ENCODE assay signal across 3 cellular contexts in the genomic region with DNA sequence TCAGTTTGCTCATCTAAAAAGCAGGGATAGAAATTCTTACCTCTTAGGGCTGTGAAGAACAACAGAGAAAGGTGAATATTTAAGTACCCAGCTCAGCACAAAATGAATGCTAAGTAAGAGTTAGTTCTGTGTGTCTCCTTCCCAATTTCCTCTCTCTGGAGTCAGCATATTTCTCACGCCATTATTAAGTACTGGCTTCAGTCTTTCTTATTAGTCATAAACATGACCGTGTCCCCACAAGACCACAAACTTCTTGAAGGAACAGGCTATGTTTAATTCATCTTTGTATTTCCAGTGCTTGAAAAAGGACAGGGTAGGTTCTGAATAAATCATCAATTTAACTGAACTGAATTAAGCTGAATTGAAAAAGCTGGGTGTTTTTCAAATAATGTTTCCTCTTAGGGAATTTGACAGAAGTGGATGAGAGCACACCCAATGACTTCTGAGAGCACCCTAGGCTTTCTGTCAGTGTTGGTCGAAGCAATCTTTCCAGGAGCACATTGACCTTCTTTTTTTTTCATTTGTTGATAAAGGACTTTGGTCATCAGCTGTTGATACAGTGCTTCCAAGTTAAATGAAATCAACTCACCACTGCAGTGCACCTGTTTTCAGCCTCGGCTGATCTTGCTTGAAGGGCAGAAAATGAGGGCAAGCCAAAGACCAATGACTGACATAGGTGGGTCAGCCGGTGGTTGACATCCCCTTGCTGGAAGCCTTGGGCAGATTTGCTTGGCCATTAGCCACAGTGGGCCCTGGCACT.
A peak's percentile ranks its signal among the peaks of the same experiment; 100 is the strongest.
TF ChIP-seq lines count a peak whose summit lies in the region.

No MANE protein-coding gene starts in this region.

TF ChIP-seq in liver, 16 proteins besides CTCF, POLR2A, EP300 and RAD21:
- TF ChIP-seq, protein P1, sequence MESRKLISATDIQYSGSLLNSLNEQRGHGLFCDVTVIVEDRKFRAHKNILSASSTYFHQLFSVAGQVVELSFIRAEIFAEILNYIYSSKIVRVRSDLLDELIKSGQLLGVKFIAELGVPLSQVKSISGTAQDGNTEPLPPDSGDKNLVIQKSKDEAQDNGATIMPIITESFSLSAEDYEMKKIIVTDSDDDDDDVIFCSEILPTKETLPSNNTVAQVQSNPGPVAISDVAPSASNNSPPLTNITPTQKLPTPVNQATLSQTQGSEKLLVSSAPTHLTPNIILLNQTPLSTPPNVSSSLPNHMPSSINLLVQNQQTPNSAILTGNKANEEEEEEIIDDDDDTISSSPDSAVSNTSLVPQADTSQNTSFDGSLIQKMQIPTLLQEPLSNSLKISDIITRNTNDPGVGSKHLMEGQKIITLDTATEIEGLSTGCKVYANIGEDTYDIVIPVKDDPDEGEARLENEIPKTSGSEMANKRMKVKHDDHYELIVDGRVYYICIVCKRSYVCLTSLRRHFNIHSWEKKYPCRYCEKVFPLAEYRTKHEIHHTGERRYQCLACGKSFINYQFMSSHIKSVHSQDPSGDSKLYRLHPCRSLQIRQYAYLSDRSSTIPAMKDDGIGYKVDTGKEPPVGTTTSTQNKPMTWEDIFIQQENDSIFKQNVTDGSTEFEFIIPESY (IDR thresholded peaks at IDR 0.05): no peak
- TF ChIP-seq YY1 (IDR thresholded peaks at IDR 0.05) (no peak), HNF4G (IDR thresholded peaks at IDR 0.05) (peak; percentile 73), FOXA2 (IDR thresholded peaks at IDR 0.05) (peak; percentile 66), RXRA (IDR thresholded peaks at IDR 0.05) (peak; percentile 51 to 59), EGR1 (IDR thresholded peaks at IDR 0.05; ENCODE audit: low read depth in 2 of 2) (no peak), NR2F2 (IDR thresholded peaks at IDR 0.05) (no peak), HNF4A (conservative IDR thresholded peaks at IDR 0.05) (peak; percentile 87 to 88), SP1 (IDR thresholded peaks at IDR 0.05) (peak; percentile 45), FOXA1 (IDR thresholded peaks at IDR 0.05) (peak; percentile 62), TAF1 (conservative IDR thresholded peaks at IDR 0.05) (no peak), JUND (IDR thresholded peaks at IDR 0.05) (no peak), GABPA (IDR thresholded peaks at IDR 0.05 in 1 of 2, conservative IDR thresholded peaks at IDR 0.05 in 1 of 2) (no peak)
- TF ChIP-seq, protein P2, sequence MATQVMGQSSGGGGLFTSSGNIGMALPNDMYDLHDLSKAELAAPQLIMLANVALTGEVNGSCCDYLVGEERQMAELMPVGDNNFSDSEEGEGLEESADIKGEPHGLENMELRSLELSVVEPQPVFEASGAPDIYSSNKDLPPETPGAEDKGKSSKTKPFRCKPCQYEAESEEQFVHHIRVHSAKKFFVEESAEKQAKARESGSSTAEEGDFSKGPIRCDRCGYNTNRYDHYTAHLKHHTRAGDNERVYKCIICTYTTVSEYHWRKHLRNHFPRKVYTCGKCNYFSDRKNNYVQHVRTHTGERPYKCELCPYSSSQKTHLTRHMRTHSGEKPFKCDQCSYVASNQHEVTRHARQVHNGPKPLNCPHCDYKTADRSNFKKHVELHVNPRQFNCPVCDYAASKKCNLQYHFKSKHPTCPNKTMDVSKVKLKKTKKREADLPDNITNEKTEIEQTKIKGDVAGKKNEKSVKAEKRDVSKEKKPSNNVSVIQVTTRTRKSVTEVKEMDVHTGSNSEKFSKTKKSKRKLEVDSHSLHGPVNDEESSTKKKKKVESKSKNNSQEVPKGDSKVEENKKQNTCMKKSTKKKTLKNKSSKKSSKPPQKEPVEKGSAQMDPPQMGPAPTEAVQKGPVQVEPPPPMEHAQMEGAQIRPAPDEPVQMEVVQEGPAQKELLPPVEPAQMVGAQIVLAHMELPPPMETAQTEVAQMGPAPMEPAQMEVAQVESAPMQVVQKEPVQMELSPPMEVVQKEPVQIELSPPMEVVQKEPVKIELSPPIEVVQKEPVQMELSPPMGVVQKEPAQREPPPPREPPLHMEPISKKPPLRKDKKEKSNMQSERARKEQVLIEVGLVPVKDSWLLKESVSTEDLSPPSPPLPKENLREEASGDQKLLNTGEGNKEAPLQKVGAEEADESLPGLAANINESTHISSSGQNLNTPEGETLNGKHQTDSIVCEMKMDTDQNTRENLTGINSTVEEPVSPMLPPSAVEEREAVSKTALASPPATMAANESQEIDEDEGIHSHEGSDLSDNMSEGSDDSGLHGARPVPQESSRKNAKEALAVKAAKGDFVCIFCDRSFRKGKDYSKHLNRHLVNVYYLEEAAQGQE (IDR thresholded peaks at IDR 0.05): no peak
- TF ChIP-seq, protein P3, sequence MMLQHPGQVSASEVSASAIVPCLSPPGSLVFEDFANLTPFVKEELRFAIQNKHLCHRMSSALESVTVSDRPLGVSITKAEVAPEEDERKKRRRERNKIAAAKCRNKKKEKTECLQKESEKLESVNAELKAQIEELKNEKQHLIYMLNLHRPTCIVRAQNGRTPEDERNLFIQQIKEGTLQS (IDR thresholded peaks at IDR 0.05): no peak
- TF ChIP-seq, protein P4, sequence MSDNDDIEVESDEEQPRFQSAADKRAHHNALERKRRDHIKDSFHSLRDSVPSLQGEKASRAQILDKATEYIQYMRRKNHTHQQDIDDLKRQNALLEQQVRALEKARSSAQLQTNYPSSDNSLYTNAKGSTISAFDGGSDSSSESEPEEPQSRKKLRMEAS (IDR thresholded peaks at IDR 0.05): peak; percentile 45

TF ChIP-seq in HepG2, 621 proteins besides CTCF, POLR2A, EP300 and RAD21:
- TF ChIP-seq, protein P5, sequence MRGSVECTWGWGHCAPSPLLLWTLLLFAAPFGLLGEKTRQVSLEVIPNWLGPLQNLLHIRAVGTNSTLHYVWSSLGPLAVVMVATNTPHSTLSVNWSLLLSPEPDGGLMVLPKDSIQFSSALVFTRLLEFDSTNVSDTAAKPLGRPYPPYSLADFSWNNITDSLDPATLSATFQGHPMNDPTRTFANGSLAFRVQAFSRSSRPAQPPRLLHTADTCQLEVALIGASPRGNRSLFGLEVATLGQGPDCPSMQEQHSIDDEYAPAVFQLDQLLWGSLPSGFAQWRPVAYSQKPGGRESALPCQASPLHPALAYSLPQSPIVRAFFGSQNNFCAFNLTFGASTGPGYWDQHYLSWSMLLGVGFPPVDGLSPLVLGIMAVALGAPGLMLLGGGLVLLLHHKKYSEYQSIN (CRISPR knock-in tag; IDR thresholded peaks at IDR 0.05; ENCODE audit: borderline replicate concordance): no peak
- no peak for TF ChIP-seq NPAS2 (CRISPR knock-in tag; IDR thresholded peaks at IDR 0.05; ENCODE audit: borderline replicate concordance)
- TF ChIP-seq, protein P6, sequence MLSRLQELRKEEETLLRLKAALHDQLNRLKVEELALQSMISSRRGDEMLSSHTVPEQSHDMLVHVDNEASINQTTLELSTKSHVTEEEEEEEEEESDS (CRISPR knock-in tag; IDR thresholded peaks at IDR 0.05; ENCODE audit: borderline replicate concordance): no peak
- TF ChIP-seq ETV6 (CRISPR knock-in tag; conservative IDR thresholded peaks at IDR 0.05): no peak
- TF ChIP-seq HCFC1 (IDR thresholded peaks at IDR 0.05; ENCODE audit: low read depth, low read length): no peak
- TF ChIP-seq, protein P4 (IDR thresholded peaks at IDR 0.05): no peak
- TF ChIP-seq SP5 (CRISPR knock-in tag; IDR thresholded peaks at IDR 0.05; ENCODE audit: borderline replicate concordance, low read depth): no peak
- no peak for TF ChIP-seq KAT8 (CRISPR knock-in tag; IDR thresholded peaks at IDR 0.05)
- TF ChIP-seq, protein P7, sequence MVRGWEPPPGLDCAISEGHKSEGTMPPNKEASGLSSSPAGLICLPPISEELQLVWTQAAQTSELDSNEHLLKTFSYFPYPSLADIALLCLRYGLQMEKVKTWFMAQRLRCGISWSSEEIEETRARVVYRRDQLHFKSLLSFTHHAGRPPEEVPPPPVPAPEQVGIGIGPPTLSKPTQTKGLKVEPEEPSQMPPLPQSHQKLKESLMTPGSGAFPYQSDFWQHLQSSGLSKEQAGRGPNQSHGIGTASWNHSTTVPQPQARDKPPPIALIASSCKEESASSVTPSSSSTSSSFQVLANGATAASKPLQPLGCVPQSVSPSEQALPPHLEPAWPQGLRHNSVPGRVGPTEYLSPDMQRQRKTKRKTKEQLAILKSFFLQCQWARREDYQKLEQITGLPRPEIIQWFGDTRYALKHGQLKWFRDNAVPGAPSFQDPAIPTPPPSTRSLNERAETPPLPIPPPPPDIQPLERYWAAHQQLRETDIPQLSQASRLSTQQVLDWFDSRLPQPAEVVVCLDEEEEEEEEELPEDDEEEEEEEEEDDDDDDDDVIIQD (CRISPR knock-in tag; IDR thresholded peaks at IDR 0.05; ENCODE audit: low read depth): no peak
- no peak for TF ChIP-seq ISL2 (CRISPR knock-in tag; IDR thresholded peaks at IDR 0.05)
- no peak for TF ChIP-seq ZNF350 (CRISPR knock-in tag; IDR thresholded peaks at IDR 0.05; ENCODE audit: borderline replicate concordance, low read depth)
- no peak for TF ChIP-seq ZFP90 (CRISPR knock-in tag; IDR thresholded peaks at IDR 0.05; ENCODE audit: borderline replicate concordance)
- no peak for TF ChIP-seq CREM (IDR thresholded peaks at IDR 0.05)
- no peak for TF ChIP-seq CREM (CRISPR knock-in tag; IDR thresholded peaks at IDR 0.05)
- no peak for TF ChIP-seq STAT5B (CRISPR knock-in tag; IDR thresholded peaks at IDR 0.05)

TF ChIP-seq in GM23338, 12 proteins besides CTCF, POLR2A, EP300 and RAD21 (continues in another document):
- no peak for TF ChIP-seq POLR2AphosphoS5 (IDR thresholded peaks at IDR 0.05; ENCODE audit: low read depth)
- TF ChIP-seq CREB1 (CRISPR knock-in tag; IDR thresholded peaks at IDR 0.05; ENCODE audit: low read depth): no peak
- TF ChIP-seq EZH2phosphoT487 (IDR thresholded peaks at IDR 0.05; ENCODE audit: unreplicated experiment): no peak
- TF ChIP-seq, protein P2 (IDR thresholded peaks at IDR 0.05; ENCODE audit: unreplicated experiment): no peak
- TF ChIP-seq NANOG (IDR thresholded peaks at IDR 0.05; ENCODE audit: borderline replicate concordance): no peak
- TF ChIP-seq JUNB (IDR thresholded peaks at IDR 0.05; ENCODE audit: unreplicated experiment): no peak
- TF ChIP-seq ZNF331 (CRISPR knock-in tag; IDR thresholded peaks at IDR 0.05; ENCODE audit: low read depth): no peak
- no peak for TF ChIP-seq EZH2 (IDR thresholded peaks at IDR 0.05; ENCODE audit: low read depth, unreplicated experiment)
- TF ChIP-seq, protein P8, sequence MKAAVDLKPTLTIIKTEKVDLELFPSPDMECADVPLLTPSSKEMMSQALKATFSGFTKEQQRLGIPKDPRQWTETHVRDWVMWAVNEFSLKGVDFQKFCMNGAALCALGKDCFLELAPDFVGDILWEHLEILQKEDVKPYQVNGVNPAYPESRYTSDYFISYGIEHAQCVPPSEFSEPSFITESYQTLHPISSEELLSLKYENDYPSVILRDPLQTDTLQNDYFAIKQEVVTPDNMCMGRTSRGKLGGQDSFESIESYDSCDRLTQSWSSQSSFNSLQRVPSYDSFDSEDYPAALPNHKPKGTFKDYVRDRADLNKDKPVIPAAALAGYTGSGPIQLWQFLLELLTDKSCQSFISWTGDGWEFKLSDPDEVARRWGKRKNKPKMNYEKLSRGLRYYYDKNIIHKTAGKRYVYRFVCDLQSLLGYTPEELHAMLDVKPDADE (IDR thresholded peaks at IDR 0.05): no peak
- no peak for TF ChIP-seq STAT1 (IDR thresholded peaks at IDR 0.05; ENCODE audit: unreplicated experiment)
- no peak for TF ChIP-seq ZNF114 (CRISPR knock-in tag; IDR thresholded peaks at IDR 0.05)
